24 cellular contexts compared by ENCODE assay signal in the genomic region with DNA sequence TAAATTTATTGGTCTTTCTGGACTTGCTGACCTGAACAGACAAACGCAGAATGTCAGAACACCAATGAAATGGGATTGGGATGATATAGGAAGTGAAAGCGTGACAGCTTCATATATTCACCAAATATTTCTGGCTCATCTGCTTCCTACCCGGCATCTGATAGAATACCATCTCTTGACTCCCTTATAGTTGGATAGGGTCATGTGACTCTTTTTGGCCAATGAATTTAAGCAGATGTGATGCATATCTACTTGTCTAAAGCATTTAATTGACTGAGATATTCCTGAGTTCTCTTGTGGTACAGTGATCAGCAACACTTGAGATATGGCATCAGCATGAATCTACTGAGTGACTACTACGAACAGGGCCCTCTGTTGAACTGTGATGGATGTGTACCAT.
"Had no signal": no experiment of that assay in that cellular context is flagged by ENCODE, and none has a peak within 500 bp of the region (broad histone marks: within the 10 kb centered on the region; RNA-seq: fewer than 3 reads in every experiment).

No MANE protein-coding gene starts in this region.

- ATAC-seq: activated naive CD8-positive, alpha-beta T cell treated with anti-CD3 and anti-CD28 coated beads, Interleukin-2, amount 50 U/mL, for 24 hours; activated T-cell treated with anti-CD3 and anti-CD28 coated beads, Interleukin-2, amount 50 U/mL, for 72 hours; body of pancreas; gastrocnemius medialis; heart left ventricle; left colon; natural killer cell treated with Interleukin-12 subunit alpha and Interleukin-12 subunit beta and Interleukin-15 and Interleukin-18, amount 100 ng/mL, for 72 hours; right lobe of liver; stimulated activated naive CD8-positive, alpha-beta T cell treated with anti-CD3 and anti-CD28 coated beads, Interleukin-15, amount 100 ng/mL, for 72 hours had no signal

- H3K36me3 ChIP-seq: cardiac muscle cell, esophagus squamous epithelium, gastrocnemius medialis, heart left ventricle, right lobe of liver, tibial nerve, uterus had no signal

- H3K27me3 Mint-ChIP-seq: activated CD4-positive, alpha-beta memory T cell treated with anti-CD3 and anti-CD28 coated beads for 36 hours had no signal

- H3K27ac ChIP-seq: body of pancreas, cardiac muscle cell, esophagus squamous epithelium, gastrocnemius medialis, heart left ventricle, right lobe of liver, skin epidermis, tibial nerve, uterus had no signal

- DNase-seq: activated CD4-positive, alpha-beta memory T cell treated with anti-CD3 and anti-CD28 coated beads for 36 hours; activated CD4-positive, alpha-beta T cell treated with anti-CD3 and anti-CD28 coated beads for 48 hours; activated effector memory CD4-positive, alpha-beta T cell treated with Interleukin-2 at 50 U/mL for 16 hours; activated naive CD4-positive, alpha-beta T cell treated with anti-CD3 and anti-CD28 coated beads, Interleukin-2, amount 50 U/mL, for 16 hours; activated naive CD8-positive, alpha-beta T cell treated with anti-CD3 and anti-CD28 coated beads, Interleukin-2, amount 50 U/mL, for 24 hours; activated T-cell treated with anti-CD3 and anti-CD28 coated beads, Interleukin-2, amount 50 U/mL, for 72 hours; body of pancreas; cortex of kidney; endodermal cell; esophagus squamous epithelium; gastrocnemius medialis; heart left ventricle; islet precursor cell; left colon; nucleus accumbens; right lobe of liver; stimulated activated CD4-positive, alpha-beta T cell treated with anti-CD3 and anti-CD28 coated beads, Interleukin-1b, Interleukin-23, amount 100 ng/mL, for 48 hours; stimulated activated naive CD8-positive, alpha-beta T cell treated with anti-CD3 and anti-CD28 coated beads, Interleukin-15, amount 100 ng/mL, for 72 hours; uterus had no signal

- H3K4me3 ChIP-seq: body of pancreas, cardiac muscle cell, esophagus squamous epithelium, gastrocnemius medialis, heart left ventricle, right lobe of liver, skin epidermis, tibial nerve, uterus had no signal

- H3K36me3 Mint-ChIP-seq: memory B cell had no signal

- H3K9me3 Mint-ChIP-seq: activated CD4-positive, alpha-beta memory T cell treated with anti-CD3 and anti-CD28 coated beads for 36 hours; activated naive CD8-positive, alpha-beta T cell treated with anti-CD3 and anti-CD28 coated beads, Interleukin-2, amount 50 U/mL, for 24 hours; activated T-cell treated with anti-CD3 and anti-CD28 coated beads, Interleukin-2, amount 50 U/mL, for 72 hours; endodermal cell; memory B cell; natural killer cell treated with Interleukin-12 subunit alpha and Interleukin-12 subunit beta and Interleukin-15 and Interleukin-18, amount 100 ng/mL, for 72 hours; stimulated activated naive CD8-positive, alpha-beta T cell treated with anti-CD3 and anti-CD28 coated beads, Interleukin-15, amount 100 ng/mL, for 72 hours had no signal

- H3K27ac Mint-ChIP-seq: activated CD4-positive, alpha-beta memory T cell treated with anti-CD3 and anti-CD28 coated beads for 36 hours; activated naive CD8-positive, alpha-beta T cell treated with anti-CD3 and anti-CD28 coated beads, Interleukin-2, amount 50 U/mL, for 24 hours; activated T-cell treated with anti-CD3 and anti-CD28 coated beads, Interleukin-2, amount 50 U/mL, for 72 hours; endodermal cell; memory B cell; natural killer cell treated with Interleukin-12 subunit alpha and Interleukin-12 subunit beta and Interleukin-15 and Interleukin-18, amount 100 ng/mL, for 72 hours; stimulated activated naive CD8-positive, alpha-beta T cell treated with anti-CD3 and anti-CD28 coated beads, Interleukin-15, amount 100 ng/mL, for 72 hours had no signal

- H3K9me3 ChIP-seq: body of pancreas, esophagus squamous epithelium, gastrocnemius medialis, heart left ventricle, right lobe of liver, tibial nerve, uterus had no signal

- H3K4me3 Mint-ChIP-seq: activated CD4-positive, alpha-beta memory T cell treated with anti-CD3 and anti-CD28 coated beads for 36 hours; activated naive CD8-positive, alpha-beta T cell treated with anti-CD3 and anti-CD28 coated beads, Interleukin-2, amount 50 U/mL, for 24 hours; activated T-cell treated with anti-CD3 and anti-CD28 coated beads, Interleukin-2, amount 50 U/mL, for 72 hours; endodermal cell; stimulated activated naive CD8-positive, alpha-beta T cell treated with anti-CD3 and anti-CD28 coated beads, Interleukin-15, amount 100 ng/mL, for 72 hours had no signal

- H3K27me3 ChIP-seq: body of pancreas, cardiac muscle cell, esophagus squamous epithelium, gastrocnemius medialis, heart left ventricle, right lobe of liver, tibial nerve, uterus had no signal
